8 cellular contexts compared by ENCODE assay signal in genomic region chr7:129169705-129170319, GRCh38. TPM values are rescaled to one million over a fixed set of nuclear protein-coding genes. Genes with fewer than 3 reads are reported as not detected.
A peak's percentile ranks its signal among the peaks of the same experiment; 100 is the strongest.
DNase-seq lines count a peak whose midpoint lies in the region; FAIRE-seq and TF ChIP-seq lines count a peak whose summit lies in the region.

No MANE protein-coding gene starts in this region.

- H3K9ac ChIP-seq in MM.1S (ENCODE audit: low read length): peak overlapping the region; percentile 5; the same call in 1 of the 2 replicates

- H3K9me3 ChIP-seq in A673 (ENCODE audit: low read depth, low read length, poor library complexity, severe bottlenecking) (no peaks in the 10 kb centered on the region), MM.1S (replicated peaks; ENCODE audit: insufficient read depth, low read length) (no peaks in the 10 kb centered on the region), ectodermal cell (ENCODE audit: control insufficient read depth, low read length) (no peaks in the 10 kb centered on the region), neutrophil (no peaks in the 10 kb centered on the region), WERI-Rb-1 (ENCODE audit: severe bottlenecking) (no peaks in the 10 kb centered on the region)

- FAIRE-seq in RCC 7860 (lab: Jason Lieb, UNC): no peak

- no peaks in the 10 kb centered on the region for H3F3A ChIP-seq in MM.1S (ENCODE audit: insufficient read depth, low read length)

- peak overlapping the region; percentile 36 for H3K4me3 ChIP-seq in A673 (ENCODE audit: low read depth, low read length, poor library complexity, severe bottlenecking)
- peak overlapping the region; percentile 26; the same call in 1 of the 2 replicates for H3K4me3 ChIP-seq in MM.1S (ENCODE audit: low read length)
- H3K4me3 ChIP-seq in ectodermal cell (ENCODE audit: insufficient read depth, low read depth, low read length): peak overlapping the region; percentile 50
- H3K4me3 ChIP-seq in neutrophil (ENCODE audit: low read depth in 1 of 2, low read length in 1 of 2): peak overlapping the region; percentile 31 to 48
- no peak overlapping the region for H3K4me3 ChIP-seq in WERI-Rb-1 (ENCODE audit: low read depth, low read length)

- no TSS peak for BruUV-seq in A673 (replicated peaks; lab: Mats Ljungman, UMichigan)

- CTCF ChIA-PET in A673 (lab: Charles Lee): no interaction called here

- H3K36me3 ChIP-seq in A673 (ENCODE audit: insufficient read depth, low read length, poor library complexity, severe bottlenecking): no peaks in the 10 kb centered on the region
- H3K36me3 ChIP-seq in MM.1S (replicated peaks; ENCODE audit: insufficient read depth, low read length): no peaks in the 10 kb centered on the region
- no peaks in the 10 kb centered on the region for H3K36me3 ChIP-seq in ectodermal cell (ENCODE audit: control insufficient read depth, insufficient read depth, low read length)
- no peaks in the 10 kb centered on the region for H3K36me3 ChIP-seq in neutrophil
- peaks cover 9% of the 10 kb centered on the region for H3K36me3 ChIP-seq in WERI-Rb-1

- intact Hi-C loops in A673 (cut with micrococcal nuclease; ENCODE audit: unreplicated experiment): no loop called here

- H4K20me1 ChIP-seq in MM.1S (ENCODE audit: insufficient read depth, low read length): no peaks in the 10 kb centered on the region

- POLR2A ChIA-PET in A673 (lab: Charles Lee; ENCODE audit: low non-redundant PET): no interaction called here

- H3K9me2 ChIP-seq in MM.1S (replicated peaks; ENCODE audit: insufficient read depth, low read length): no peaks in the 10 kb centered on the region

- 39 to 40% methylated on average over 16 of the region's 16 CpGs for whole genome bisulfite sequencing in ectodermal cell, 2 experiments

- no peaks in the 10 kb centered on the region for H3K79me2 ChIP-seq in MM.1S (ENCODE audit: low read length)

- H3K4me2 ChIP-seq in MM.1S (ENCODE audit: low read depth, low read length): peak overlapping the region; percentile 30; the same call in 1 of the 2 replicates

- no peak for TF ChIP-seq CTCF in A673 (conservative IDR thresholded peaks at IDR 0.05; ENCODE audit: low read depth, low read length)
- no peak for TF ChIP-seq CTCF in GM20000 (IDR thresholded peaks at IDR 0.05; ENCODE audit: extremely low read depth, missing control alignments)
- no peak for TF ChIP-seq CTCF in MM.1S (IDR thresholded peaks at IDR 0.05; ENCODE audit: low read length)
- TF ChIP-seq CTCF in neutrophil (IDR thresholded peaks at IDR 0.05): no peak
- TF ChIP-seq CTCF in WERI-Rb-1 (IDR thresholded peaks at IDR 0.05; ENCODE audit: low read depth, low read length): no peak

- H3K27ac ChIP-seq in A673 (ENCODE audit: low read depth, low read length, poor library complexity, severe bottlenecking) (peak overlapping the region; percentile 61), MM.1S (ENCODE audit: low read length) (no peak overlapping the region), ectodermal cell (ENCODE audit: insufficient read depth, low read depth, low read length, poor library complexity, severe bottlenecking) (no peak overlapping the region), neutrophil (no peak overlapping the region), WERI-Rb-1 (no peak overlapping the region)

- no peaks in the 10 kb centered on the region for H3K27me3 ChIP-seq in A673 (replicated peaks; ENCODE audit: insufficient read depth, low read depth, low read length, poor library complexity)
- no peaks in the 10 kb centered on the region for H3K27me3 ChIP-seq in MM.1S (replicated peaks; ENCODE audit: insufficient read depth, low read length)
- H3K27me3 ChIP-seq in ectodermal cell (ENCODE audit: control insufficient read depth, insufficient read depth, low read length, poor library complexity, severe bottlenecking): peaks cover 13% of the 10 kb centered on the region
- H3K27me3 ChIP-seq in neutrophil: peaks cover 44% of the 10 kb centered on the region
- H3K27me3 ChIP-seq in WERI-Rb-1 (ENCODE audit: insufficient read depth, low read depth, severe bottlenecking): no peaks in the 10 kb centered on the region

- H2AFZ ChIP-seq in MM.1S (ENCODE audit: low read length): no peak overlapping the region

- DNase-seq in A673 (ENCODE audit: low spot score) (no peak), GM20000 (ENCODE audit: low spot score) (peak; percentile 73), MM.1S (no peak), RCC 7860 (ENCODE audit: low spot score) (no peak), hepatic stellate cell (ENCODE audit: low spot score) (no peak), WERI-Rb-1 (no peak)

- peaks cover 14% of the 10 kb centered on the region for H3K4me1 ChIP-seq in A673 (ENCODE audit: insufficient read depth, low read length, poor library complexity, severe bottlenecking)
- no peaks in the 10 kb centered on the region for H3K4me1 ChIP-seq in MM.1S (ENCODE audit: low read length)
- peaks cover 18% of the 10 kb centered on the region for H3K4me1 ChIP-seq in ectodermal cell (ENCODE audit: control insufficient read depth, insufficient read depth, low read length)
- H3K4me1 ChIP-seq in neutrophil (ENCODE audit: control insufficient read depth in 1 of 2, insufficient read depth in 1 of 2, low read depth in 1 of 2, low read length in 1 of 2): peaks cover 8 to 14% of the 10 kb centered on the region in 2 experiments

RNA-seq across cellular contexts. Expression of gene SMO, which starts 18.6 kb away (rescaled TPM):
- total RNA-seq in A673 (2021): 40.3 and 40.8 TPM in 2 replicates
- 115 TPM for polyA plus RNA-seq in ectodermal cell (2013, experiment 1 of 4)
- polyA plus RNA-seq in ectodermal cell (2013, experiment 2 of 4): 122 TPM
- 92.1 TPM for polyA plus RNA-seq in ectodermal cell (2013, experiment 3 of 4)
- polyA plus RNA-seq in ectodermal cell (2013, experiment 4 of 4): 101 TPM

RNA-seq across cellular contexts. Expression of gene TSPAN33, which starts 25.3 kb away (rescaled TPM):
- total RNA-seq in A673 (2021): 1.6 and 3.5 TPM in 2 replicates
- 33.7 TPM for polyA plus RNA-seq in ectodermal cell (2013, experiment 1 of 4)
- 38.3 TPM for polyA plus RNA-seq in ectodermal cell (2013, experiment 2 of 4)
- polyA plus RNA-seq in ectodermal cell (2013, experiment 3 of 4): 25.4 TPM
- 29.2 TPM for polyA plus RNA-seq in ectodermal cell (2013, experiment 4 of 4)

RNA-seq across cellular contexts. Expression of gene AHCYL2, which starts 55.0 kb away (rescaled TPM):
- 27.2 and 35.2 TPM in 2 replicates for total RNA-seq in A673 (2021)
- 28.7 TPM for polyA plus RNA-seq in ectodermal cell (2013, experiment 1 of 4)
- 25.8 TPM for polyA plus RNA-seq in ectodermal cell (2013, experiment 2 of 4)
- polyA plus RNA-seq in ectodermal cell (2013, experiment 3 of 4): 22.8 TPM
- 24.2 TPM for polyA plus RNA-seq in ectodermal cell (2013, experiment 4 of 4)
